ENCODE assay signal across 11 cellular contexts in the genomic region with DNA sequence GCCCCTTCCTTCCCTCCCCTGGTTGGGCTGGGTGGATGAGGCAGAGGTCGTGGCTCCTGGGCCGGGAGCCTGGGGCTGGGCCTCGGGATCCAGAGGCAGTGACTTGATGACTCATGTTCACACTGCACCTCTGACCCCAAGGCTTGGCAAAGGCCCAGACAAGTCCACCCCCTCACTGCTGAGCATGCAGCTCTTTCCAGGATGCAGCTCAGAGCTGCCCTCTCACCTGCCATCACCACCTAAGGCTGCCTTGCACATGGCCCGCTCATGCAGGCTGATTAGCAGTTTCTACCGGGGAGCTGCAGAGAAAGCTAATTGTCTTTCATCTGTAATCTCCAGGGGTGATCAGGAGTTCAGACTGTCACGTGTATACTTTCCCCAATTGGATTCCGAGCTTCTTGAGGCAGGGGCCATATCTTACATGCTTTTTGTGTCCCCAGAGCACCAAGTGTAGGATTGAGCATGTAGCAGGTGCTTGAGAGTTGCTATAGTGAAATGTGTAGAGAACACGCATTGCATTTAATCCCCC.
DNase-seq lines count a peak whose midpoint lies in the region; FAIRE-seq and TF ChIP-seq lines count a peak whose summit lies in the region.
"Had no signal": no experiment of that assay in that cellular context is flagged by ENCODE, and none has a peak within 500 bp of the region (broad histone marks: within the 10 kb centered on the region; RNA-seq: fewer than 3 reads in every experiment).

No MANE protein-coding gene starts in this region.

- TF ChIP-seq POLR2A in H54 (IDR thresholded peaks at IDR 0.05; ENCODE audit: low read depth, low read length) (no peak), sigmoid colon (IDR thresholded peaks at IDR 0.05) (no peak)

- no peaks in the 10 kb centered on the region for H3K4me1 Mint-ChIP-seq in CD14-positive monocyte
- H3K4me1 Mint-ChIP-seq in T-helper 2 cell treated with Interferon-gamma antibody and Interleukin-4, amounts not matched to agents 5 μg/mL and 100 μg/mL, for 36 hours (ENCODE audit: low read depth) = no peaks in the 10 kb centered on the region

- peaks cover 2% of the 10 kb centered on the region for H3K27me3 ChIP-seq in kidney epithelial cell (ENCODE audit: control insufficient read depth, insufficient read depth, low read length)
- no peaks in the 10 kb centered on the region for H3K27me3 ChIP-seq in sigmoid colon

- WGBS in sigmoid colon, 2 donors = 47 to 75% methylated on average over 8 of the region's 8 CpGs

- H3K4me3 Mint-ChIP-seq in CD14-positive monocyte = no peak overlapping the region
- H3K4me3 Mint-ChIP-seq in T-helper 2 cell treated with Interferon-gamma antibody and Interleukin-4, amounts not matched to agents 5 μg/mL and 100 μg/mL, for 36 hours = no peak overlapping the region

- TF ChIP-seq EP300 in sigmoid colon (IDR thresholded peaks at IDR 0.05) = no peak

- H3K27me3 Mint-ChIP-seq in CD14-positive monocyte (ENCODE audit: low read depth in 3 of 3) = peaks cover 1 to 5% (median 2%) of the 10 kb centered on the region in 3 donors
- H3K27me3 Mint-ChIP-seq in T-helper 2 cell treated with Interferon-gamma antibody and Interleukin-4, amounts not matched to agents 5 μg/mL and 100 μg/mL, for 36 hours (ENCODE audit: low read depth) = no peaks in the 10 kb centered on the region

- H3K4me1 ChIP-seq in sigmoid colon = peaks cover 0 to 19% (median 5%) of the 10 kb centered on the region in 4 donors
- H3K4me1 ChIP-seq: prostate gland had no signal

- DNase-seq in A172 (ENCODE audit: low spot score) (peak; percentile 72), H54 (ENCODE audit: insufficient read length, low spot score) (peak; percentile 73), SK-N-DZ (ENCODE audit: low spot score) (peak; percentile 92), kidney epithelial cell (ENCODE audit: low read depth) (peak; percentile 28), MV-4-11 (lab: John Stamatoyannopoulos, UW) (no peak), CD14-positive monocyte (ENCODE audit: low spot score) (no peak), sigmoid colon (no peak)
- DNase-seq in T-helper 2 cell treated with Interferon-gamma antibody and Interleukin-4, amounts not matched to agents 5 μg/mL and 100 μg/mL, for 36 hours (ENCODE audit: low spot score) = no peak
- DNase-seq: COR-L47 had no signal

- TF ChIP-seq CTCF in kidney epithelial cell (IDR thresholded peaks at IDR 0.05; ENCODE audit: insufficient read depth, low read length, poor library complexity, severe bottlenecking) = no peak
- no peak for TF ChIP-seq CTCF in CD14-positive monocyte (IDR thresholded peaks at IDR 0.05)
- TF ChIP-seq CTCF in sigmoid colon (IDR thresholded peaks at IDR 0.05) = no peak

- H3K9me3 ChIP-seq in sigmoid colon = no peaks in the 10 kb centered on the region
- H3K9me3 ChIP-seq: prostate gland had no signal

- no peak for FAIRE-seq in H54 (lab: Jason Lieb, UNC)

- H3K9me3 Mint-ChIP-seq in CD14-positive monocyte = peaks cover 0 to 3% (median 2%) of the 10 kb centered on the region in 7 donors
- H3K9me3 Mint-ChIP-seq in T-helper 2 cell treated with Interferon-gamma antibody and Interleukin-4, amounts not matched to agents 5 μg/mL and 100 μg/mL, for 36 hours = no peaks in the 10 kb centered on the region

- H3K36me3 ChIP-seq in kidney epithelial cell (ENCODE audit: control insufficient read depth, insufficient read depth, low read length) (no peaks in the 10 kb centered on the region), sigmoid colon (peaks cover 0 to 8% (median 2%) of the 10 kb centered on the region in 4 donors)
- H3K36me3 ChIP-seq: prostate gland had no signal

- no peak overlapping the region for H3K27ac Mint-ChIP-seq in CD14-positive monocyte
- H3K27ac Mint-ChIP-seq in T-helper 2 cell treated with Interferon-gamma antibody and Interleukin-4, amounts not matched to agents 5 μg/mL and 100 μg/mL, for 36 hours = no peak overlapping the region

- intact Hi-C loops in CD14-positive monocyte (cut with micrococcal nuclease) = no loop called here
- intact Hi-C loops in sigmoid colon (cut with DNase I) = no loop called here

- H3K4me3 ChIP-seq in kidney epithelial cell (ENCODE audit: low read depth, low read length) (no peak overlapping the region), sigmoid colon (no peak overlapping the region)
- H3K4me3 ChIP-seq: prostate gland had no signal

- H3K36me3 Mint-ChIP-seq in CD14-positive monocyte = no peaks in the 10 kb centered on the region
- H3K36me3 Mint-ChIP-seq in T-helper 2 cell treated with Interferon-gamma antibody and Interleukin-4, amounts not matched to agents 5 μg/mL and 100 μg/mL, for 36 hours (ENCODE audit: low read depth) = no peaks in the 10 kb centered on the region

- no peak overlapping the region for H3K27ac ChIP-seq in sigmoid colon
- H3K27ac ChIP-seq: prostate gland, VCaP had no signal

Comparison
In these comparisons a context has a peak if more than half of its experiments do, and no peak if none do; other contexts are left out.
1. DNase-seq: peak in A172 (single experiment), H54 (single experiment), SK-N-DZ (single experiment) and kidney epithelial cell (single experiment); none in MV-4-11 (single experiment), CD14-positive monocyte (single experiment), sigmoid colon (single experiment) and T-helper 2 cell treated with Interferon-gamma antibody and Interleukin-4, amounts not matched to agents 5 μg/mL and 100 μg/mL, for 36 hours (single experiment).